ENCODE assay signal across 32 cellular contexts in genomic region chr3:185965496-185965895, GRCh38.
"Had no signal": no experiment of that assay in that cellular context is flagged by ENCODE, and none has a peak within 500 bp of the region (broad histone marks: within the 10 kb centered on the region; RNA-seq: fewer than 3 reads in every experiment).

No MANE protein-coding gene starts in this region.

- FAIRE-seq: TTC549 had no signal

- H3K36me3 ChIP-seq: adrenal gland, brain microvascular endothelial cell, breast epithelium had no signal

- ATAC-seq: activated CD8-positive, alpha-beta T cell treated with anti-CD3 and anti-CD28 coated beads for 36 hours; activated naive CD4-positive, alpha-beta T cell treated with anti-CD3 and anti-CD28 coated beads, Interleukin-2, amount 50 U/mL, for 72 hours; activated T-cell treated with anti-CD3 and anti-CD28 coated beads, Interleukin-2, amount 50 U/mL, for 4 hours; activated T-cell treated with anti-CD3 and anti-CD28 coated beads, Interleukin-2, amount 50 U/mL, for 72 hours; activated T-helper 17 cell treated with anti-CD3 and anti-CD28 coated beads, Interleukin-2, amount 50 U/mL, for 72 hours; body of pancreas had no signal

- H3K4me1 ChIP-seq: breast epithelium had no signal

- H3K27ac ChIP-seq: adrenal gland, body of pancreas, brain microvascular endothelial cell, breast epithelium, VCaP had no signal

- H3K9me3 ChIP-seq: adrenal gland, body of pancreas, breast epithelium had no signal

- H3K27me3 ChIP-seq: adrenal gland, body of pancreas, brain microvascular endothelial cell, breast epithelium had no signal

- H3K4me3 ChIP-seq: adrenal gland, body of pancreas, breast epithelium had no signal

- DNase-seq: activated B cell treated with CpG ODN at 0.5 μM for 24 hours; activated CD4-positive, alpha-beta memory T cell treated with anti-CD3 and anti-CD28 coated beads for 36 hours; activated CD4-positive, alpha-beta T cell treated with anti-CD3 and anti-CD28 coated beads for 4 hours; activated CD4-positive, alpha-beta T cell treated with anti-CD3 and anti-CD28 coated beads, Interleukin-2, amount 10 ng/mL, durations not matched to agents 24 days and 14 days; activated CD4-positive, alpha-beta T cell treated with anti-CD3 and anti-CD28 coated beads, Interleukin-2, amount 50 U/mL, for 1 hour; activated CD4-positive, alpha-beta T cell treated with anti-CD3 and anti-CD28 coated beads, Interleukin-2, amount 50 U/mL, for 4 hours; activated CD4-positive, CD25-positive, alpha-beta regulatory T cell treated with anti-CD3 and anti-CD28 coated beads, Interleukin-2, amount 50 U/mL, for 72 hours; activated CD8-positive, alpha-beta memory T cell treated with anti-CD3 and anti-CD28 coated beads, Interleukin-2, amount 50 U/mL, for 4 hours; activated CD8-positive, alpha-beta T cell treated with anti-CD3 and anti-CD28 coated beads for 36 hours; activated effector memory CD4-positive, alpha-beta T cell treated with anti-CD3 and anti-CD28 coated beads, Interleukin-2, amount 50 U/mL, for 16 hours; activated gamma-delta T cell treated with Interleukin-2 at 50 U/mL for 16 hours; activated naive CD4-positive, alpha-beta T cell; activated naive CD4-positive, alpha-beta T cell treated with anti-CD3 and anti-CD28 coated beads for 36 hours; activated naive CD4-positive, alpha-beta T cell treated with anti-CD3 and anti-CD28 coated beads, Interleukin-2, amount 50 U/mL, for 16 hours; activated naive CD8-positive, alpha-beta T cell treated with anti-CD3 and anti-CD28 coated beads for 36 hours; activated T-cell treated with anti-CD3 and anti-CD28 coated beads for 4 hours; activated T-cell treated with anti-CD3 and anti-CD28 coated beads, Interleukin-2, amount 50 U/mL, for 1 hour; activated T-cell treated with anti-CD3 and anti-CD28 coated beads, Interleukin-2, amount 50 U/mL, for 4 hours; activated T-cell treated with anti-CD3 and anti-CD28 coated beads, Interleukin-2, amount 50 U/mL, for 72 hours; adrenal gland; amniotic stem cell; aorta; body of pancreas; brain microvascular endothelial cell; central memory CD4-positive, alpha-beta T cell; T-helper 2 cell; T-helper 9 cell had no signal
